Comparison of ENCODE assay signal across 1 cellular context in the genomic region with DNA sequence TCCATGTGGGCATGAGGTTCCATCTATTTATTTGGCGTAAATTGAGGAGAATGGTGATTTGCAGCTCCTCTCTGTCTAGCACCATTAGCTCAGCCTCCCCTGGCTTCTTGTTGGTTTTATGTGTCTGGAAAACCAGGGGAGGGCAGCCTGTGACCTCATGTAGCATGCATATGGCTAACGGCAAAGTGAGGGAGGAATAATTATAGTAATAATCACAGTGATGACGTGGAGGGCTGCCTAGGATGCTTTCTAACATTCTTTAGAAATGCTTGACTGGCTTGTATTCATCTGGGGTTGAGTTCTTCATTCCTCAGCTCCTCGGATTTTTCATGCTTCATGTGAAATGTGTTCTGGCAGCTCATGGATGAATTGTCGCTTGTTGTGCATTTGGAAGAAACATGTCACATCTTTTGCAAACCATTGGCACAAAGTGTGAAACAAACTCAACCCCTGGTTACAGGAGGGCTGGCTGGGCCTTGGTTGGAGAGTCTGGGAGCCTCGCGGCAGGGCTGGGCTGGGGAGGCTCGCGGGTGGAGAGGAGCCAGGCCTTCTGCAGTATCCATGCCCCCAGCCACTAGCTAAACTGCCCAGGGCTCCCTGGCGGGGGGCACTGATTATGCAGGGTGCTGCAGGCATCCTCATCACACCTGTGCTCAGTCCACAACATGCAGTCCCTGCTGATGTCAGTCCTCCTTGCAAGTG.
TF ChIP-seq lines count a peak whose summit lies in the region.

No MANE protein-coding gene starts in this region.

TF ChIP-seq in K562, 482 proteins besides CTCF, POLR2A, EP300 and RAD21 (continued from another document):
- no peak for TF ChIP-seq CEBPG (CRISPR knock-in tag; IDR thresholded peaks at IDR 0.05)
- no peak for TF ChIP-seq CEBPG (tag; conservative IDR thresholded peaks at IDR 0.05 in 1 of 2, IDR thresholded peaks at IDR 0.05 in 1 of 2)
- no peak for TF ChIP-seq LEF1 (IDR thresholded peaks at IDR 0.05)
- TF ChIP-seq ZNF133 (CRISPR knock-in tag; IDR thresholded peaks at IDR 0.05): no peak
- TF ChIP-seq, protein P1, sequence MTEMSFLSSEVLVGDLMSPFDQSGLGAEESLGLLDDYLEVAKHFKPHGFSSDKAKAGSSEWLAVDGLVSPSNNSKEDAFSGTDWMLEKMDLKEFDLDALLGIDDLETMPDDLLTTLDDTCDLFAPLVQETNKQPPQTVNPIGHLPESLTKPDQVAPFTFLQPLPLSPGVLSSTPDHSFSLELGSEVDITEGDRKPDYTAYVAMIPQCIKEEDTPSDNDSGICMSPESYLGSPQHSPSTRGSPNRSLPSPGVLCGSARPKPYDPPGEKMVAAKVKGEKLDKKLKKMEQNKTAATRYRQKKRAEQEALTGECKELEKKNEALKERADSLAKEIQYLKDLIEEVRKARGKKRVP (CRISPR knock-in tag; IDR thresholded peaks at IDR 0.05): no peak
- TF ChIP-seq SNIP1 (IDR thresholded peaks at IDR 0.05; ENCODE audit: low read depth): no peak
- TF ChIP-seq MYNN (IDR thresholded peaks at IDR 0.05): no peak
- no peak for TF ChIP-seq MYNN (CRISPR knock-in tag; IDR thresholded peaks at IDR 0.05)
- no peak for TF ChIP-seq ZNF311 (CRISPR knock-in tag; IDR thresholded peaks at IDR 0.05)
- TF ChIP-seq, protein P2, sequence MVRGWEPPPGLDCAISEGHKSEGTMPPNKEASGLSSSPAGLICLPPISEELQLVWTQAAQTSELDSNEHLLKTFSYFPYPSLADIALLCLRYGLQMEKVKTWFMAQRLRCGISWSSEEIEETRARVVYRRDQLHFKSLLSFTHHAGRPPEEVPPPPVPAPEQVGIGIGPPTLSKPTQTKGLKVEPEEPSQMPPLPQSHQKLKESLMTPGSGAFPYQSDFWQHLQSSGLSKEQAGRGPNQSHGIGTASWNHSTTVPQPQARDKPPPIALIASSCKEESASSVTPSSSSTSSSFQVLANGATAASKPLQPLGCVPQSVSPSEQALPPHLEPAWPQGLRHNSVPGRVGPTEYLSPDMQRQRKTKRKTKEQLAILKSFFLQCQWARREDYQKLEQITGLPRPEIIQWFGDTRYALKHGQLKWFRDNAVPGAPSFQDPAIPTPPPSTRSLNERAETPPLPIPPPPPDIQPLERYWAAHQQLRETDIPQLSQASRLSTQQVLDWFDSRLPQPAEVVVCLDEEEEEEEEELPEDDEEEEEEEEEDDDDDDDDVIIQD (CRISPR knock-in tag; IDR thresholded peaks at IDR 0.05): no peak
- no peak for TF ChIP-seq ZNF41 (CRISPR knock-in tag; conservative IDR thresholded peaks at IDR 0.05)
- no peak for TF ChIP-seq U2AF1 (optimal IDR thresholded peaks at IDR 0.05; ENCODE audit: low read depth, low read length)
- no peak for TF ChIP-seq HMG20B (CRISPR knock-in tag; IDR thresholded peaks at IDR 0.05)
